ENCODE assay signal across 15 cellular contexts in genomic region chr6:98433325-98433724, GRCh38.
DNase-seq lines count a peak whose midpoint lies in the region; ATAC-seq, FAIRE-seq and TF ChIP-seq lines count a peak whose summit lies in the region.
"Had no signal": no experiment of that assay in that cellular context is flagged by ENCODE, and none has a peak within 500 bp of the region (broad histone marks: within the 10 kb centered on the region; RNA-seq: fewer than 3 reads in every experiment).

No MANE protein-coding gene starts in this region.

- FAIRE-seq in urothelium cell line (lab: Jason Lieb, UNC): no peak

- peak; percentile 53 for DNase-seq in GM12865 (ENCODE audit: low read depth)
- DNase-seq in activated CD4-positive, alpha-beta T cell treated with anti-CD3 and anti-CD28 coated beads for 4 hours: no peak
- no peak for DNase-seq in urothelium cell line (ENCODE audit: low spot score)
- no peak for DNase-seq in NCI-H69 (lab: John Stamatoyannopoulos, UW)
- DNase-seq in hypothalamus (lab: John Stamatoyannopoulos, UW): no peak
- DNase-seq: activated CD8-positive, alpha-beta memory T cell treated with anti-CD3 and anti-CD28 coated beads, Interleukin-2, amount 10 ng/mL, durations not matched to agents 7 days and 5 days; Calu3; mesenchymal stem cell; NCI-H1436; transverse colon had no signal

- no peak overlapping the region for H3K4me3 ChIP-seq in GM12865 (ENCODE audit: low read depth, low read length)
- H3K4me3 ChIP-seq: HAP-1, SJCRH30, transverse colon had no signal

- TF ChIP-seq CTCF in GM12865 (IDR thresholded peaks at IDR 0.05; ENCODE audit: insufficient read depth, low read depth, low read length, missing control alignments): no peak

- ATAC-seq in GM19438 (IDR thresholded peaks at IDR 0.05; ENCODE audit: low read depth, unreplicated experiment) (peak; percentile 87), HG02642 (IDR thresholded peaks at IDR 0.05; ENCODE audit: poor library complexity, unreplicated experiment) (peak; percentile 90), HG03354 (IDR thresholded peaks at IDR 0.05; ENCODE audit: poor library complexity, severe bottlenecking, unreplicated experiment) (peak; percentile 86)
- ATAC-seq: activated CD8-positive, alpha-beta memory T cell treated with anti-CD3 and anti-CD28 coated beads, Interleukin-2, amount 10 ng/mL, durations not matched to agents 7 days and 5 days had no signal
